16 cellular contexts compared by ENCODE assay signal in the genomic region with DNA sequence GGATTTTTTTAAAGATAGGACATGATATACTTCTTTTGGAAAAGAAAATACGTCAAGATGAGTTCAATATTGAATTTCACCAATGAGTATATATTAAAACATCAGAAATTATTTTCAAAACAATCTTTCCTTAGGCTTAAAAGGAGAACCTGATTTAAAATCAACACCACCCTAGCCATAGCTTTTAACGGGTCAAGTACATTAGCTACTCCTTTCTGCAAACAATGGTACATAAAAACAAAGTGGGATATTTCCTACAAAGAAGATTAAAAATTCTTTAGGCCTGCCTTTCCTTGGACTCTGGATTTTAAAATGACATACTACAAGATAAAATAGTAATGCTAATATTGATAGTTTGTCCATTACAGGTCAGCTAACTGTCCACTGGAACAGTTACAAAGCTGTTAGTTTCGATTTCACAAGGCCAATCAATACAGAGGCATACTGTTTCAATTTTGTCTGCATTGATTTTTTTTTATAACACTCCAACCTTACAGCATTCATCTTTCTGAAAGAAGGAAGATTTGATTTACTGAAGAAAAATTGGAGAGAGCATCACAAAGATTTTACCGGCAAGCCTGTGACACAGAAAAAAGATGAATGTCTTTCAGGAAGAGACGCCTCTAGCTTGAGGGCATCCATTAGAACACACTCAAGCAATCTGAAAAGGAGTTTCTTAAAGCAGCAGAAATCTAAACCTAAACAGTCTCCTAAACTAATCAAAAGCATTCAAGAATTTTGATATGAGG.
DNase-seq lines count a peak whose midpoint lies in the region; ATAC-seq, FAIRE-seq and TF ChIP-seq lines count a peak whose summit lies in the region.
"Had no signal": no experiment of that assay in that cellular context is flagged by ENCODE, and none has a peak within 500 bp of the region (broad histone marks: within the 10 kb centered on the region; RNA-seq: fewer than 3 reads in every experiment).

No MANE protein-coding gene starts in this region.

- no peaks in the 10 kb centered on the region for H3K79me1 ChIP-seq in IMR-90 (ENCODE audit: low read depth in 1 of 2, low read length in 2 of 2)

- CTCF ChIA-PET in IMR-90 (lab: Yijun Ruan, JAX) (interaction anchor here (0.6 kb wide), 1 partner anchor 8 kb away, joined by 3 read pairs; no protein-coding TSS in a partner anchor), K562 (lab: Yijun Ruan, JAX; ENCODE audit: low intra/inter-chr PET ratio) (no interaction called here)

- H3K9me3 ChIP-seq in IMR-90 (ENCODE audit: control insufficient read depth, insufficient read depth, low read length), result no peaks in the 10 kb centered on the region
- no peaks in the 10 kb centered on the region for H3K9me3 ChIP-seq in K562 (replicated peaks; ENCODE audit: control insufficient read depth, insufficient read depth, low read depth, low read length)
- H3K9me3 ChIP-seq in hepatocyte (ENCODE audit: low read depth), result no peaks in the 10 kb centered on the region
- H3K9me3 ChIP-seq: gastroesophageal sphincter, thoracic aorta had no signal

- H3K4me1 ChIP-seq in IMR-90 (ENCODE audit: control insufficient read depth, insufficient read depth, low read length) (no peaks in the 10 kb centered on the region), K562 (replicated peaks in 1 of 2; ENCODE audit: control insufficient read depth in 2 of 2, insufficient read depth in 2 of 2, low read length in 2 of 2) (no peaks in the 10 kb centered on the region), hepatocyte (ENCODE audit: insufficient read depth) (no peaks in the 10 kb centered on the region)
- H3K4me1 ChIP-seq: gastroesophageal sphincter had no signal

- TF ChIP-seq EP300 in K562 (IDR thresholded peaks at IDR 0.05; ENCODE audit: low read length), result no peak

- H3K4me3 Mint-ChIP-seq in activated naive CD8-positive, alpha-beta T cell treated with anti-CD3 and anti-CD28 coated beads, Interleukin-2, amount 50 U/mL, for 24 hours, result no peak overlapping the region
- H3K4me3 Mint-ChIP-seq: activated CD8-positive, alpha-beta T cell treated with anti-CD3 and anti-CD28 coated beads for 36 hours; CD4-positive, alpha-beta memory T cell had no signal

- no peak overlapping the region for H3K4ac ChIP-seq in IMR-90 (ENCODE audit: low read depth, low read length)

- H4K5ac ChIP-seq in IMR-90 (ENCODE audit: low read depth, low read length), result no peak overlapping the region

- H4K91ac ChIP-seq in IMR-90 (ENCODE audit: insufficient read depth, low read depth, low read length), result no peak overlapping the region

- H3K4me2 ChIP-seq in IMR-90 (ENCODE audit: low read depth, low read length), result peak overlapping the region; percentile 79
- no peak overlapping the region for H3K4me2 ChIP-seq in K562 (ENCODE audit: insufficient read depth, low read length)
- H3K4me2 ChIP-seq in hepatocyte, result peak overlapping the region; percentile 37

- no peak overlapping the region for H3K27ac Mint-ChIP-seq in activated naive CD8-positive, alpha-beta T cell treated with anti-CD3 and anti-CD28 coated beads, Interleukin-2, amount 50 U/mL, for 24 hours
- H3K27ac Mint-ChIP-seq: activated CD8-positive, alpha-beta T cell treated with anti-CD3 and anti-CD28 coated beads for 36 hours; CD4-positive, alpha-beta memory T cell had no signal

- no peak overlapping the region for H3K27ac ChIP-seq in IMR-90 (ENCODE audit: insufficient read depth, low read length)
- H3K27ac ChIP-seq in K562 (ENCODE audit: extremely low read depth, low read depth, low read length), result no peak overlapping the region
- no peak overlapping the region for H3K27ac ChIP-seq in hepatocyte
- H3K27ac ChIP-seq in caudate nucleus (ENCODE audit: low read depth, low read length), result no peak overlapping the region
- H3K27ac ChIP-seq: gastroesophageal sphincter, thoracic aorta had no signal

- H3K56ac ChIP-seq in IMR-90 (ENCODE audit: extremely low read depth, insufficient read depth, low read length), result no peak overlapping the region

- H3K4me1 Mint-ChIP-seq in activated naive CD8-positive, alpha-beta T cell treated with anti-CD3 and anti-CD28 coated beads, Interleukin-2, amount 50 U/mL, for 24 hours, result no peaks in the 10 kb centered on the region

- H2BK120ac ChIP-seq in IMR-90 (ENCODE audit: low read depth, low read length), result no peak overlapping the region

- H3K9me1 ChIP-seq in IMR-90 (ENCODE audit: insufficient read depth, low read length) (no peaks in the 10 kb centered on the region; the same call in 1 of the 2 replicates), K562 (ENCODE audit: control insufficient read depth, insufficient read depth, low read length) (no peaks in the 10 kb centered on the region)

- H3K36me3 ChIP-seq in IMR-90 (ENCODE audit: control insufficient read depth, insufficient read depth, low read length), result no peaks in the 10 kb centered on the region
- peaks cover 8% of the 10 kb centered on the region; the same call in 1 of the 3 replicates for H3K36me3 ChIP-seq in K562 (ENCODE audit: control insufficient read depth, insufficient read depth, low read length)
- no peaks in the 10 kb centered on the region for H3K36me3 ChIP-seq in hepatocyte (replicated peaks; ENCODE audit: insufficient read depth, low read depth)
- H3K36me3 ChIP-seq: gastroesophageal sphincter, thoracic aorta had no signal

- no peak overlapping the region for H2AK5ac ChIP-seq in IMR-90 (ENCODE audit: low read depth, low read length)

- H3K23ac ChIP-seq in IMR-90 (ENCODE audit: low read depth, low read length), result no peak overlapping the region

- H4K20me1 ChIP-seq in IMR-90 (ENCODE audit: insufficient read depth, low read length) (no peaks in the 10 kb centered on the region), K562 (replicated peaks; ENCODE audit: control insufficient read depth, insufficient read depth, low read length) (no peaks in the 10 kb centered on the region), hepatocyte (ENCODE audit: insufficient read depth, poor library complexity, severe bottlenecking) (no peaks in the 10 kb centered on the region)

- H3K4me3 ChIP-seq in IMR-90 (ENCODE audit: insufficient read depth, low read depth, low read length) (no peak overlapping the region), K562 (no peak overlapping the region), hepatocyte (no peak overlapping the region)
- H3K4me3 ChIP-seq: gastroesophageal sphincter, thoracic aorta had no signal

- dilution Hi-C loops in IMR-90 (cut with HindIII; ENCODE audit: low sequenced_read_pairs, unreplicated experiment), result no loop called here

- BruUV-seq in IMR-90 (replicated peaks; lab: Mats Ljungman, UMichigan) (no TSS peak), K562 (replicated peaks; lab: Mats Ljungman, UMichigan) (no TSS peak)

- DNase-seq in IMR-90 (no peak), K562 (ENCODE audit: extremely low read depth in 1 of 4, low spot score in 3 of 4) (no peak), hepatocyte (ENCODE audit: low spot score) (no peak), retina (peak; percentile 47), SIG-M5 (lab: John Stamatoyannopoulos, UW) (no peak), caudate nucleus (lab: John Stamatoyannopoulos, UW) (no peak)
- no peak for DNase-seq in activated naive CD8-positive, alpha-beta T cell treated with anti-CD3 and anti-CD28 coated beads, Interleukin-2, amount 50 U/mL, for 24 hours
- DNase-seq: activated CD8-positive, alpha-beta T cell treated with anti-CD3 and anti-CD28 coated beads for 36 hours; activated effector memory CD4-positive, alpha-beta T cell treated with Interleukin-2 at 50 U/mL for 16 hours; CD4-positive, alpha-beta memory T cell; effector CD8-positive, alpha-beta T cell; kidney; NK-92 treated with Interleukin-12 subunit alpha and Interleukin-12 subunit beta, amount 100 ng/mL, for 24 hours; SHP77 had no signal

- TF ChIP-seq POLR2A in IMR-90 (IDR thresholded peaks at IDR 0.05; ENCODE audit: low read depth, low read length) (no peak), K562 (conservative IDR thresholded peaks at IDR 0.05) (no peak)

- H2BK20ac ChIP-seq in IMR-90 (ENCODE audit: low read depth, low read length), result no peak overlapping the region

- H3K14ac ChIP-seq in IMR-90 (replicated peaks; ENCODE audit: low read depth, low read length), result no peak overlapping the region

- no peak overlapping the region for H4K8ac ChIP-seq in IMR-90 (ENCODE audit: low read depth in 2 of 2, low read length in 2 of 2)

- no peak overlapping the region for H2BK5ac ChIP-seq in IMR-90 (ENCODE audit: low read depth, low read length, poor library complexity, severe bottlenecking)

- H3K79me2 ChIP-seq in K562 (ENCODE audit: control insufficient read depth, insufficient read depth, low read length) (no peaks in the 10 kb centered on the region), hepatocyte (no peaks in the 10 kb centered on the region)

- H3K9ac ChIP-seq in IMR-90 (ENCODE audit: low read depth, low read length), result no peak overlapping the region
- H3K9ac ChIP-seq in K562 (ENCODE audit: insufficient read depth in 1 of 2, low read depth in 2 of 2, low read length in 2 of 2), result no peak overlapping the region

- ATAC-seq in IMR-90 (ENCODE audit: low read depth) (peak; percentile 35; the same call in 1 of the 2 replicates), K562 (0 out of 3 replicates have a peak, but pooled peaks have one; percentile 29)
- no peak for ATAC-seq in activated naive CD8-positive, alpha-beta T cell treated with anti-CD3 and anti-CD28 coated beads, Interleukin-2, amount 50 U/mL, for 24 hours
- ATAC-seq: activated CD8-positive, alpha-beta T cell treated with anti-CD3 and anti-CD28 coated beads for 36 hours; gastroesophageal sphincter had no signal

- no CpG with 5 or more reads among the region's 5 CpGs for WGBS in IMR-90 (ENCODE audit: extremely low coverage in 2 of 2, insufficient read length in 1 of 2), 2 experiments
- WGBS in K562 (ENCODE audit: insufficient coverage, low coverage, missing lambda C conversion rate), result 79% methylated on average over 5 of the region's 5 CpGs
- 64% methylated on average over 5 of the region's 5 CpGs for WGBS in hepatocyte (ENCODE audit: low lambda C conversion rate, missing lambda C conversion rate)

- no peak overlapping the region for H2AK9ac ChIP-seq in IMR-90 (replicated peaks; ENCODE audit: low read depth, low read length, poor library complexity)

- no peak for FAIRE-seq in K562 (lab: Jason Lieb, UNC)
- FAIRE-seq: kidney had no signal

- no peaks in the 10 kb centered on the region for H3K27me3 ChIP-seq in IMR-90 (ENCODE audit: control insufficient read depth, insufficient read depth, low read length)
- H3K27me3 ChIP-seq in K562 (ENCODE audit: control insufficient read depth in 2 of 2, insufficient read depth in 2 of 2, low read length in 2 of 2), result no peaks in the 10 kb centered on the region
- no peaks in the 10 kb centered on the region for H3K27me3 ChIP-seq in hepatocyte
- H3K27me3 ChIP-seq: gastroesophageal sphincter had no signal

- intact Hi-C loops in IMR-90 (cut with micrococcal nuclease) (no loop called here), K562 (cut with micrococcal nuclease) (no loop called here)

- H3K18ac ChIP-seq in IMR-90 (ENCODE audit: low read depth, low read length), result no peak overlapping the region

- TF ChIP-seq RAD21 in IMR-90 (IDR thresholded peaks at IDR 0.05; ENCODE audit: low read length), result no peak
- TF ChIP-seq RAD21 in K562 (CRISPR knock-in tag; conservative IDR thresholded peaks at IDR 0.05 in 1 of 2, IDR thresholded peaks at IDR 0.05 in 1 of 2), result no peak

- H3K9me3 Mint-ChIP-seq in activated naive CD8-positive, alpha-beta T cell treated with anti-CD3 and anti-CD28 coated beads, Interleukin-2, amount 50 U/mL, for 24 hours, result no peaks in the 10 kb centered on the region
- H3K9me3 Mint-ChIP-seq: activated CD8-positive, alpha-beta T cell treated with anti-CD3 and anti-CD28 coated beads for 36 hours had no signal

- no peaks in the 10 kb centered on the region for H3K27me3 Mint-ChIP-seq in activated naive CD8-positive, alpha-beta T cell treated with anti-CD3 and anti-CD28 coated beads, Interleukin-2, amount 50 U/mL, for 24 hours
- H3K27me3 Mint-ChIP-seq: activated CD8-positive, alpha-beta T cell treated with anti-CD3 and anti-CD28 coated beads for 36 hours; CD4-positive, alpha-beta memory T cell had no signal

- peaks cover 21% of the 10 kb centered on the region for H3K36me3 Mint-ChIP-seq in activated naive CD8-positive, alpha-beta T cell treated with anti-CD3 and anti-CD28 coated beads, Interleukin-2, amount 50 U/mL, for 24 hours (ENCODE audit: low read depth)

- H2BK15ac ChIP-seq in IMR-90 (ENCODE audit: low read depth, low read length), result no peak overlapping the region

- in situ Hi-C loops in IMR-90 (cut with MboI; ENCODE audit: low sequenced_read_pairs) (no loop called here), K562 (cut with MboI) (no loop called here)

- POLR2A ChIA-PET in IMR-90 (lab: Charles Lee; ENCODE audit: unreplicated experiment), result no interaction called here
- POLR2A ChIA-PET in K562 (lab: Yijun Ruan, JAX), result no interaction called here

- H2AFZ ChIP-seq in IMR-90 (replicated peaks; ENCODE audit: low read length, poor library complexity), result no peak overlapping the region
- H2AFZ ChIP-seq in K562 (ENCODE audit: low read depth, low read length), result no peak overlapping the region
- no peak overlapping the region for H2AFZ ChIP-seq in hepatocyte

- TF ChIP-seq CTCF in IMR-90 (conservative IDR thresholded peaks at IDR 0.05; ENCODE audit: low read depth, low read length) (no peak), K562 (IDR thresholded peaks at IDR 0.05 in 2 of 3, conservative IDR thresholded peaks at IDR 0.05 in 1 of 3; ENCODE audit: insufficient read depth in 2 of 3, low read depth in 1 of 3, low read length in 3 of 3) (no peak), hepatocyte (IDR thresholded peaks at IDR 0.05; ENCODE audit: poor library complexity) (no peak)

- no peaks in the 10 kb centered on the region for H3K9me2 ChIP-seq in hepatocyte (replicated peaks; ENCODE audit: insufficient read depth)
